1 cellular context compared by ENCODE assay signal in genomic region chr9:129823934-129824601, GRCh38.
TF ChIP-seq lines count a peak whose summit lies in the region.

Gene TOR1A (minus strand): TSS chr9:129824136. CDS start chr9:129824085, 51 bp downstream.

TF ChIP-seq in K562, 482 proteins besides CTCF, POLR2A, EP300 and RAD21 (continued from another document and continues in another):
- peak; percentile 79; the same call in 1 of the 2 replicates for TF ChIP-seq JUN (IDR thresholded peaks at IDR 0.05; ENCODE audit: borderline replicate concordance, low read depth, low read length)
- TF ChIP-seq JUN (CRISPR knock-in tag; IDR thresholded peaks at IDR 0.05; ENCODE audit: borderline replicate concordance) = peak; percentile 92; the same call in 1 of the 2 replicates
- peak; percentile 48 for TF ChIP-seq CBFA2T2 (conservative IDR thresholded peaks at IDR 0.05)
- 0 out of 2 replicates have a peak, but pooled peaks have one; percentile 49 for TF ChIP-seq ZKSCAN1 (IDR thresholded peaks at IDR 0.05; ENCODE audit: low read depth, low read length)
- no peak for TF ChIP-seq ILK (tag; IDR thresholded peaks at IDR 0.05; ENCODE audit: borderline replicate concordance, low read depth)
- TF ChIP-seq NFRKB (IDR thresholded peaks at IDR 0.05; ENCODE audit: low read depth) = peak; percentile 98
- peak; percentile 98 for TF ChIP-seq GABPB1 (CRISPR knock-in tag; IDR thresholded peaks at IDR 0.05)
- TF ChIP-seq NCOR1 (IDR thresholded peaks at IDR 0.05) = peak; percentile 59; the same call in 1 of the 2 replicates
- peak in 2 of 3 experiments; percentile 74 to 77; a peak in 3 of 6 replicates for TF ChIP-seq ZBTB11 (CRISPR knock-in tag; IDR thresholded peaks at IDR 0.05)
- peak; percentile 51; the same call in 1 of the 2 replicates for TF ChIP-seq TCF3 (CRISPR knock-in tag; IDR thresholded peaks at IDR 0.05)
- TF ChIP-seq CREB5 (CRISPR knock-in tag; IDR thresholded peaks at IDR 0.05) = no peak
- no peak for TF ChIP-seq NFE2L1 (tag; IDR thresholded peaks at IDR 0.05; ENCODE audit: borderline replicate concordance, low read depth)
- peak; percentile 64 to 71 for TF ChIP-seq NRF1 (conservative IDR thresholded peaks at IDR 0.05 in 1 of 2, IDR thresholded peaks at IDR 0.05 in 1 of 2)
- TF ChIP-seq POU5F1 (IDR thresholded peaks at IDR 0.05; ENCODE audit: borderline replicate concordance, low read depth, low read length, partially characterized antibody) = peak; percentile 77
- TF ChIP-seq TCF7 (IDR thresholded peaks at IDR 0.05; ENCODE audit: borderline replicate concordance) = peak; percentile 46; the same call in 1 of the 2 replicates
- peak in 1 of 2 experiments; percentile 96; a peak in 2 of 4 replicates for TF ChIP-seq ZNF639 (CRISPR knock-in tag; conservative IDR thresholded peaks at IDR 0.05 in 1 of 2, IDR thresholded peaks at IDR 0.05 in 1 of 2)
- TF ChIP-seq TAF1 (IDR thresholded peaks at IDR 0.05; ENCODE audit: control insufficient read depth, extremely low read depth, insufficient read depth, low read length, severe bottlenecking) = peak; percentile 98
- peak; percentile 71 for TF ChIP-seq SOX6 (IDR thresholded peaks at IDR 0.05)
- peak; percentile 87 for TF ChIP-seq TAF7 (tag; IDR thresholded peaks at IDR 0.05)
- peak; percentile 38 to 72; a peak in 2 of 4 replicates for TF ChIP-seq TBL1XR1 (IDR thresholded peaks at IDR 0.05; ENCODE audit: low read length in 2 of 2)
- TF ChIP-seq UBTF (IDR thresholded peaks at IDR 0.05; ENCODE audit: borderline replicate concordance in 1 of 2, low read depth in 2 of 2, low read length in 2 of 2) = 0 out of 4 replicates have a peak, but pooled peaks of 1 of the 2 experiments have one; percentile 67
- peak; percentile 95 for TF ChIP-seq EP400 (IDR thresholded peaks at IDR 0.05)
- peak; percentile 97 for TF ChIP-seq GABPA (tag; conservative IDR thresholded peaks at IDR 0.05; ENCODE audit: low read depth)
- peak; percentile 86 for TF ChIP-seq DIDO1 (tag; IDR thresholded peaks at IDR 0.05; ENCODE audit: low read depth)
- peak in 1 of 2 experiments; percentile 87; a peak in 1 of 4 replicates for TF ChIP-seq KDM4B (IDR thresholded peaks at IDR 0.05; ENCODE audit: borderline replicate concordance in 2 of 2, low read depth in 1 of 2)
- peak; percentile 71 for TF ChIP-seq CCNT2 (IDR thresholded peaks at IDR 0.05; ENCODE audit: borderline replicate concordance, extremely low read depth, insufficient read length, low read depth, low read length)
- peak in 1 of 2 experiments; percentile 76; a peak in 2 of 3 replicates for TF ChIP-seq CBX3 (IDR thresholded peaks at IDR 0.05; ENCODE audit: borderline replicate concordance in 1 of 2, low read length in 2 of 2)
- peak; percentile 95 for TF ChIP-seq ERF (CRISPR knock-in tag; IDR thresholded peaks at IDR 0.05)
- TF ChIP-seq ETV1 (tag; conservative IDR thresholded peaks at IDR 0.05; ENCODE audit: low read depth) = peak; percentile 98
- TF ChIP-seq DEAF1 (CRISPR knock-in tag; IDR thresholded peaks at IDR 0.05) = no peak
- TF ChIP-seq ZBTB33 (CRISPR knock-in tag; IDR thresholded peaks at IDR 0.05) = peak; percentile 84
- peak; percentile 61 for TF ChIP-seq RBM22 (IDR thresholded peaks at IDR 0.05; ENCODE audit: low read depth, low read length, poor library complexity, severe bottlenecking)
- peak; percentile 65; the same call in 1 of the 2 replicates for TF ChIP-seq DPF2 (IDR thresholded peaks at IDR 0.05)
- TF ChIP-seq CC2D1A (IDR thresholded peaks at IDR 0.05) = peak; percentile 82; the same call in 1 of the 2 replicates
- peak; percentile 80; the same call in 1 of the 2 replicates for TF ChIP-seq E2F5 (CRISPR knock-in tag; IDR thresholded peaks at IDR 0.05)
- TF ChIP-seq RAD51 (IDR thresholded peaks at IDR 0.05; ENCODE audit: borderline replicate concordance, low read depth) = peak; percentile 93
- TF ChIP-seq ZNF121 (CRISPR knock-in tag; conservative IDR thresholded peaks at IDR 0.05) = no peak
- TF ChIP-seq MYNN (IDR thresholded peaks at IDR 0.05) = peak; percentile 52; the same call in 1 of the 2 replicates
- no peak for TF ChIP-seq MYNN (CRISPR knock-in tag; IDR thresholded peaks at IDR 0.05)
- no peak for TF ChIP-seq TCF15 (CRISPR knock-in tag; IDR thresholded peaks at IDR 0.05)
- peak; percentile 34 for TF ChIP-seq POLR3A (IDR thresholded peaks at IDR 0.05; ENCODE audit: borderline replicate concordance, extremely low read depth, insufficient read depth, insufficient read length)
- no peak for TF ChIP-seq ZNF347 (CRISPR knock-in tag; IDR thresholded peaks at IDR 0.05; ENCODE audit: low read depth)
- TF ChIP-seq ZBTB17 (CRISPR knock-in tag; IDR thresholded peaks at IDR 0.05) = peak; percentile 81; the same call in 1 of the 2 replicates
- TF ChIP-seq RUNX1 (IDR thresholded peaks at IDR 0.05; ENCODE audit: low read depth) = peak; percentile 84; the same call in 1 of the 2 replicates
- TF ChIP-seq MYBL2 (IDR thresholded peaks at IDR 0.05; ENCODE audit: low read depth) = peak; percentile 54; the same call in 1 of the 2 replicates
- no peak for TF ChIP-seq MYBL2 (CRISPR knock-in tag; IDR thresholded peaks at IDR 0.05; ENCODE audit: borderline replicate concordance)
- no peak for TF ChIP-seq CBX2 (IDR thresholded peaks at IDR 0.05; ENCODE audit: insufficient read depth, low read length, poor library complexity, severe bottlenecking)
- 0 out of 2 replicates have a peak, but pooled peaks have one; percentile 71 for TF ChIP-seq ZNF12 (CRISPR knock-in tag; IDR thresholded peaks at IDR 0.05)
- TF ChIP-seq MXI1 (IDR thresholded peaks at IDR 0.05; ENCODE audit: low read depth, low read length) = peak; percentile 98
- TF ChIP-seq ELF4 (CRISPR knock-in tag; IDR thresholded peaks at IDR 0.05) = peak; percentile 94
- peak; percentile 23; the same call in 1 of the 2 replicates for TF ChIP-seq ZBTB7A (IDR thresholded peaks at IDR 0.05; ENCODE audit: borderline replicate concordance, control insufficient read depth, low read depth, low read length)
- peak; percentile 74; the same call in 1 of the 2 replicates for TF ChIP-seq NBN (IDR thresholded peaks at IDR 0.05; ENCODE audit: low read depth)
- TF ChIP-seq THRB (CRISPR knock-in tag; conservative IDR thresholded peaks at IDR 0.05) = no peak
- peak; percentile 87 for TF ChIP-seq MEF2D (tag; conservative IDR thresholded peaks at IDR 0.05; ENCODE audit: low read depth)
